In genomic region chr1:14969006-14969405, GRCh38 we compare ENCODE assay signal across 8 cellular contexts.
DNase-seq lines count a peak whose midpoint lies in the region; TF ChIP-seq lines count a peak whose summit lies in the region.

No MANE protein-coding gene starts in this region.

- H4K91ac ChIP-seq in H9 (ENCODE audit: insufficient read length, low read depth, low read length): no peak overlapping the region

- H3K36me3 Mint-ChIP-seq in nephron (ENCODE audit: low read depth): peaks cover 49% of the 10 kb centered on the region
- peaks cover 8 to 10% (median 9%) of the 10 kb centered on the region in 3 experiments; a peak in 6 of 7 replicates for H3K36me3 Mint-ChIP-seq in H9 (ENCODE audit: insufficient read depth in 1 of 3, low read depth in 3 of 3)

- H3K27me3 ChIP-seq in ascending aorta (no peaks in the 10 kb centered on the region), tibial artery (no peaks in the 10 kb centered on the region), H9 (ENCODE audit: insufficient read depth, low read length) (no peaks in the 10 kb centered on the region)

- peak; percentile 3 for DNase-seq in activated T-cell treated with anti-CD3 and anti-CD28 coated beads for 1 hour (ENCODE audit: low read depth)
- no peak for DNase-seq in activated T-cell treated with anti-CD3 and anti-CD28 coated beads, Interleukin-2, amount 50 U/mL, for 1 hour
- DNase-seq in ascending aorta (ENCODE audit: low spot score in 2 of 2): no peak
- no peak for DNase-seq in tibial artery
- DNase-seq in NCI-H82 (lab: John Stamatoyannopoulos, UW): no peak
- DNase-seq in NCI-H446 (lab: John Stamatoyannopoulos, UW): no peak
- DNase-seq in H9: no peak

- H2BK120ac ChIP-seq in H9 (ENCODE audit: low read depth, low read length, poor library complexity, severe bottlenecking): no peak overlapping the region

- H2BK12ac ChIP-seq in H9 (ENCODE audit: insufficient read length, low read depth, low read length): no peak overlapping the region

- no peak overlapping the region for H2BK5ac ChIP-seq in H9 (ENCODE audit: insufficient read length, low read length)

- H3K36me3 ChIP-seq in ascending aorta: no peaks in the 10 kb centered on the region
- H3K36me3 ChIP-seq in tibial artery: no peaks in the 10 kb centered on the region

- no peaks in the 10 kb centered on the region for H3K9me3 ChIP-seq in ascending aorta
- peaks cover 0 to 6% (median 5%) of the 10 kb centered on the region in 3 donors for H3K9me3 ChIP-seq in tibial artery
- no peaks in the 10 kb centered on the region for H3K9me3 ChIP-seq in H9 (ENCODE audit: control insufficient read depth, low read depth, low read length)

- H3K4me3 ChIP-seq in ascending aorta (no peak overlapping the region), tibial artery (no peak overlapping the region)

- H2AFZ ChIP-seq in H9 (ENCODE audit: low read length): no peak overlapping the region

- no peak overlapping the region for H3K18ac ChIP-seq in H9 (ENCODE audit: insufficient read length, low read depth, low read length)

- no peak overlapping the region for H3K23ac ChIP-seq in H9 (ENCODE audit: insufficient read length, low read depth, low read length)

- H3K23me2 ChIP-seq in H9 (ENCODE audit: insufficient read length, low read depth, low read length, poor library complexity, severe bottlenecking): no peaks in the 10 kb centered on the region

- H3K4me2 ChIP-seq in H9 (ENCODE audit: insufficient read depth, insufficient read length, low read length): no peak overlapping the region

- no peaks in the 10 kb centered on the region for H3K79me1 ChIP-seq in H9 (ENCODE audit: insufficient read depth, low read depth, low read length, poor library complexity, severe bottlenecking)

- H3K14ac ChIP-seq in H9 (ENCODE audit: insufficient read depth, low read length): no peak overlapping the region

- no peak overlapping the region for H3K4ac ChIP-seq in H9 (ENCODE audit: low read depth, low read length)

- H3K4me1 ChIP-seq in ascending aorta (peaks cover 12 to 34% of the 10 kb centered on the region in 2 donors), tibial artery (peaks cover 8 to 42% (median 36%) of the 10 kb centered on the region in 4 donors), H9 (ENCODE audit: insufficient read depth, low read length) (no peaks in the 10 kb centered on the region)

- H3K56ac ChIP-seq in H9 (ENCODE audit: insufficient read length, low read depth, low read length): no peak overlapping the region

- no peak overlapping the region for H3K9ac ChIP-seq in H9 (ENCODE audit: extremely low read depth, insufficient read length, low read length)

- H2BK20ac ChIP-seq in H9 (ENCODE audit: low read depth, low read length, poor library complexity, severe bottlenecking): no peak overlapping the region

- no peak overlapping the region for H2AK5ac ChIP-seq in H9 (ENCODE audit: insufficient read length, low read length)

- H3K4me3 Mint-ChIP-seq in nephron: no peak overlapping the region
- no peak overlapping the region; a peak in 1 of 5 replicates for H3K4me3 Mint-ChIP-seq in H9

- no peaks in the 10 kb centered on the region for H3K27me3 Mint-ChIP-seq in nephron (ENCODE audit: low read depth)
- peaks cover 4% of the 10 kb centered on the region for H3K27me3 Mint-ChIP-seq in H9 (ENCODE audit: low read depth)

- no peak overlapping the region for H3T11ph ChIP-seq in H9 (ENCODE audit: low read length)

- TF ChIP-seq CTCF in ascending aorta (IDR thresholded peaks at IDR 0.05) (no peak), nephron (IDR thresholded peaks at IDR 0.05; ENCODE audit: unreplicated experiment in 3 of 3) (no peak), tibial artery (IDR thresholded peaks at IDR 0.05) (no peak), H9 (conservative IDR thresholded peaks at IDR 0.05) (no peak)

- no CpG with 5 or more reads among the region's 7 CpGs for WGBS in H9 (ENCODE audit: extremely low coverage, insufficient read length, low lambda C conversion rate)

- no peak overlapping the region for H2BK15ac ChIP-seq in H9 (ENCODE audit: low read depth, low read length)

- intact Hi-C loops in ascending aorta (cut with DNase I) (no loop called here), tibial artery (cut with DNase I; ENCODE audit: low total_unique reads) (no loop called here)

- no peak overlapping the region for H4K8ac ChIP-seq in H9 (replicated peaks; ENCODE audit: insufficient read length, low read depth, low read length)

- no peaks in the 10 kb centered on the region for H4K20me1 ChIP-seq in H9 (ENCODE audit: control insufficient read depth, insufficient read depth, insufficient read length)

- peak overlapping the region; percentile 83 to 90 for H3K27ac ChIP-seq in ascending aorta
- peak overlapping the region; percentile 81 to 86 for H3K27ac ChIP-seq in tibial artery
- no peak overlapping the region for H3K27ac ChIP-seq in H9 (ENCODE audit: insufficient read length, low read depth, low read length)

- no peaks in the 10 kb centered on the region for H3K79me2 ChIP-seq in H9 (ENCODE audit: insufficient read depth, low read length)

- H3K4me1 Mint-ChIP-seq in nephron (peaks cover 38% of the 10 kb centered on the region), H9 (peaks cover 12 to 19% of the 10 kb centered on the region in 2 experiments)

- no peak overlapping the region for H4K5ac ChIP-seq in H9 (ENCODE audit: insufficient read length, low read depth, low read length)

- H3K9me3 Mint-ChIP-seq in nephron (peaks cover 3% of the 10 kb centered on the region), H9 (peaks cover 8 to 11% of the 10 kb centered on the region in 2 experiments)

- H3K27ac Mint-ChIP-seq in nephron: peak overlapping the region; percentile 61 to 82 (median 72)
- H3K27ac Mint-ChIP-seq in H9: no peak overlapping the region; a peak in 1 of 7 replicates

Comparison
In these comparisons a context has a peak if more than half of its experiments do, and no peak if none do; other contexts are left out.
1. H3K27ac Mint-ChIP-seq: peak in nephron (3 of 3); none in H9 (0 of 3).